8 cellular contexts compared by ENCODE assay signal in the genomic region with DNA sequence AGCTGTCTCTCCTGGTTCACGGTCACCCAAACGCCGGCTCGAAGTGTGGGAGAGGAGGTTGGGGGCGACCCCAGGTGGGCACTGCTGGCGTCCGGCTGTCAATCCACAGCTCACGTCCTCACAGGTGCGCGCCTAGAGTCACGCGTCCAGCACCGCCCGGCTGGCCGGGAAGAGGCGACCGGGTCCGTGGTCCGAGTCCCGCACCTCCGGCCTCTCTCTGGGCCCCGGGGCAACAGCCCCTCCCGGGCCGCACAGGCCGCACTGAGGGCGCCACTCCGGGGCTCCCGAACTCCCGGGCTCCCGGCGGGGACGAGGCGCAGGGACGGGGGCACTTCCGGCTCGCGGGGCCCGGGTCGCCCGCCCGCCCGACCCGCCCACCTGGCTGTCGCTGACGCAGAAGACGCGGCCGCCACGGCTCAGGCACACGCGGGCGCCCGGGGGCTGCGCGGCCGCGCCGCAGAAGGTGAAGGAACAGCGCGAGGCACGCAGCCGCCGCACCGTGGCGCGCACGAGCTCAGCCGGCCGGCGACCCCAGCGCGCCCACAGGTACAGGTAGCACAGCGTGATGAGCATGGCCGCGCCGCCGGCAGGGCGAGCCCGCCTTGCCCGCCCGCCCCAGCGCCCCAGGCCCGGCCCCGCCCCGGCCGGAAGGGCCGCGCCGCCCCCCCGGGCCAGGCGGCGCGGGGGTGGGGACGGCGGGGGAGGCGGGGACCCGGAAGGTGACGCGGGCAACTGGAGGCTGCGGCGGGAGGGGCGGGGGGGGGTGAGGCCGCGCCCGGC. TPM values are rescaled to one million over a fixed set of nuclear protein-coding genes. Genes with fewer than 3 reads are reported as not detected.
A peak's percentile ranks its signal among the peaks of the same experiment; 100 is the strongest.
DNase-seq lines count a peak whose midpoint lies in the region; ATAC-seq and TF ChIP-seq lines count a peak whose summit lies in the region.

A gene (minus strand): TSS at position 604 of the 780 bp plus-strand sequence. CDS start 31 bp downstream, at position 573.

- no peaks in the 10 kb centered on the region for H3K27me3 Mint-ChIP-seq in activated T-helper 17 cell treated with anti-CD3 and anti-CD28 coated beads, Interleukin-2, amount 50 U/mL, for 72 hours

- TF ChIP-seq CTCF in fibroblast of the aortic adventitia (IDR thresholded peaks at IDR 0.05; ENCODE audit: insufficient read depth, low read length) = peak; percentile 11

- H3K9me3 Mint-ChIP-seq in activated T-helper 17 cell treated with anti-CD3 and anti-CD28 coated beads, Interleukin-2, amount 50 U/mL, for 72 hours = no peaks in the 10 kb centered on the region

- H3K4me1 Mint-ChIP-seq in activated T-helper 17 cell treated with anti-CD3 and anti-CD28 coated beads, Interleukin-2, amount 50 U/mL, for 72 hours = peaks cover 11% of the 10 kb centered on the region

- DNase-seq in DMS53 (lab: John Stamatoyannopoulos, UW) (peak; percentile 90), HuH-7 (ENCODE audit: low spot score) (peak; percentile 55), RKO (ENCODE audit: low spot score) (peak; percentile 66), fibroblast of the aortic adventitia (ENCODE audit: low read depth) (peak; percentile 39), nucleus accumbens (lab: John Stamatoyannopoulos, UW) (peak in 42 of 56 donors; percentile 13 to 84 (median 50))

- H3K4me3 Mint-ChIP-seq in activated T-helper 17 cell treated with anti-CD3 and anti-CD28 coated beads, Interleukin-2, amount 50 U/mL, for 72 hours = peak within 1 kb of the TSS; percentile 94

- H3K36me3 Mint-ChIP-seq in activated T-helper 17 cell treated with anti-CD3 and anti-CD28 coated beads, Interleukin-2, amount 50 U/mL, for 72 hours (ENCODE audit: low read depth) = peaks cover 19% of the 10 kb centered on the region

- H3K27ac Mint-ChIP-seq in activated T-helper 17 cell treated with anti-CD3 and anti-CD28 coated beads, Interleukin-2, amount 50 U/mL, for 72 hours = peak within 1 kb of the TSS; percentile 96

- H3K4me3 ChIP-seq in fibroblast of the aortic adventitia (ENCODE audit: low read depth, low read length) = peak within 1 kb of the TSS; percentile 84

- ATAC-seq in GM21423 (IDR thresholded peaks at IDR 0.05; ENCODE audit: unreplicated experiment) = peak; percentile 78
- peak; percentile 88 for ATAC-seq in activated T-helper 17 cell treated with anti-CD3 and anti-CD28 coated beads, Interleukin-2, amount 50 U/mL, for 72 hours (replicated peaks)

- peak within 1 kb of the TSS; percentile 27 for H3K27ac ChIP-seq in temporal lobe (ENCODE audit: low read depth, low read length)

RNA-seq across cellular contexts. Expression of the gene that starts here (rescaled TPM):
- total RNA-seq in activated T-helper 17 cell treated with anti-CD3 and anti-CD28 coated beads, Interleukin-2, amount 50 U/mL, for 72 hours = 10 to 100 TPM; 14.5 to 17.8 TPM
- 27.6 and 44.3 TPM in 2 replicates for total RNA-seq in fibroblast of the aortic adventitia (ENCODE audit: low replicate concordance)
- 19.2 TPM for total RNA-seq in temporal lobe

Comparison
In these comparisons a context has a peak if more than half of its experiments do, and no peak if none do; other contexts are left out.
1. Peak in every context shown above with its lines: DNase-seq, ATAC-seq, H3K4me3 ChIP-seq and H3K27ac ChIP-seq.
2. DNase-seq: peak in every context shown above with its lines; median percentile 90 in DMS53; 66 in RKO; 55 in HuH-7; 50 in nucleus accumbens; 39 in fibroblast of the aortic adventitia.